1 cellular context compared by ENCODE assay signal in the genomic region with DNA sequence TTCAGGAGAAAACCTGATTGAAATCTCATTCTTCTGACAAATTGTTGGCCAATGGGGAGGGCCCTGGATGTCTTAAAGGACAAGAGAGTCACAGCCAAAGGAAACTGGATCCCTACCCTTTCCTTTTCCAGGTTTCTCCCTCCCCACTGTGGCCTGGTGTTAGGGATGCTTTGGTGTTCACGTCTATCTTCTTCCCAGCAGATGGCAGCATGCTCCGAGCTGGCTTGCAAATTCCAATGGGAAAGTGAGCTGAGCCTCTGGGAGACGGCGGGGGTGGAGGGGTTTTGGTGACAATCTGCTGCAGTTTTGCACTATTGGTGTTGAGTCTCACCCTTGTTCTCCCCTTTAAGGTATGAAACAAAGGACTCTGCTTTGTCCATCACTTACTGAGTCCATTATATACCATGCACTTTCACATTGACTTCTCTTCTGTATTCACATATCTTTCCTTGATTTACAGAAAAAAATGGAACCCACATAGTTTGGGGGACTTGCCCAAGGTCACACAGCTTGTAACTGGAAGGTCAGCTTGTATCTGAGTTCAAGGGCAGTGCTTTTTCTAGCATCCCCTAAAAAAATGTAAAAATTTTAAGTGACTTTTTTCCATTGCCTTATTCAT.
A peak's percentile ranks its signal among the peaks of the same experiment; 100 is the strongest.
TF ChIP-seq lines count a peak whose summit lies in the region.

No MANE protein-coding gene starts in this region.

TF ChIP-seq in HepG2, 621 proteins besides CTCF, POLR2A, EP300 and RAD21:
- TF ChIP-seq STAG1 (CRISPR knock-in tag; IDR thresholded peaks at IDR 0.05) (peak; percentile 63), SMC3 (IDR thresholded peaks at IDR 0.05; ENCODE audit: low read length) (peak; percentile 57; the same call in 1 of the 2 replicates), TEAD3 (CRISPR knock-in tag; optimal IDR thresholded peaks at IDR 0.05; ENCODE audit: borderline replicate concordance) (peak; percentile 18)
- TF ChIP-seq, protein P1, sequence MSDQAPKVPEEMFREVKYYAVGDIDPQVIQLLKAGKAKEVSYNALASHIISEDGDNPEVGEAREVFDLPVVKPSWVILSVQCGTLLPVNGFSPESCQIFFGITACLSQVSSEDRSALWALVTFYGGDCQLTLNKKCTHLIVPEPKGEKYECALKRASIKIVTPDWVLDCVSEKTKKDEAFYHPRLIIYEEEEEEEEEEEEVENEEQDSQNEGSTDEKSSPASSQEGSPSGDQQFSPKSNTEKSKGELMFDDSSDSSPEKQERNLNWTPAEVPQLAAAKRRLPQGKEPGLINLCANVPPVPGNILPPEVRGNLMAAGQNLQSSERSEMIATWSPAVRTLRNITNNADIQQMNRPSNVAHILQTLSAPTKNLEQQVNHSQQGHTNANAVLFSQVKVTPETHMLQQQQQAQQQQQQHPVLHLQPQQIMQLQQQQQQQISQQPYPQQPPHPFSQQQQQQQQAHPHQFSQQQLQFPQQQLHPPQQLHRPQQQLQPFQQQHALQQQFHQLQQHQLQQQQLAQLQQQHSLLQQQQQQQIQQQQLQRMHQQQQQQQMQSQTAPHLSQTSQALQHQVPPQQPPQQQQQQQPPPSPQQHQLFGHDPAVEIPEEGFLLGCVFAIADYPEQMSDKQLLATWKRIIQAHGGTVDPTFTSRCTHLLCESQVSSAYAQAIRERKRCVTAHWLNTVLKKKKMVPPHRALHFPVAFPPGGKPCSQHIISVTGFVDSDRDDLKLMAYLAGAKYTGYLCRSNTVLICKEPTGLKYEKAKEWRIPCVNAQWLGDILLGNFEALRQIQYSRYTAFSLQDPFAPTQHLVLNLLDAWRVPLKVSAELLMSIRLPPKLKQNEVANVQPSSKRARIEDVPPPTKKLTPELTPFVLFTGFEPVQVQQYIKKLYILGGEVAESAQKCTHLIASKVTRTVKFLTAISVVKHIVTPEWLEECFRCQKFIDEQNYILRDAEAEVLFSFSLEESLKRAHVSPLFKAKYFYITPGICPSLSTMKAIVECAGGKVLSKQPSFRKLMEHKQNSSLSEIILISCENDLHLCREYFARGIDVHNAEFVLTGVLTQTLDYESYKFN (CRISPR knock-in tag; conservative IDR thresholded peaks at IDR 0.05): no peak
- TF ChIP-seq, protein P2, sequence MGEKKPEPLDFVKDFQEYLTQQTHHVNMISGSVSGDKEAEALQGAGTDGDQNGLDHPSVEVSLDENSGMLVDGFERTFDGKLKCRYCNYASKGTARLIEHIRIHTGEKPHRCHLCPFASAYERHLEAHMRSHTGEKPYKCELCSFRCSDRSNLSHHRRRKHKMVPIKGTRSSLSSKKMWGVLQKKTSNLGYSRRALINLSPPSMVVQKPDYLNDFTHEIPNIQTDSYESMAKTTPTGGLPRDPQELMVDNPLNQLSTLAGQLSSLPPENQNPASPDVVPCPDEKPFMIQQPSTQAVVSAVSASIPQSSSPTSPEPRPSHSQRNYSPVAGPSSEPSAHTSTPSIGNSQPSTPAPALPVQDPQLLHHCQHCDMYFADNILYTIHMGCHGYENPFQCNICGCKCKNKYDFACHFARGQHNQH (CRISPR knock-in tag; IDR thresholded peaks at IDR 0.05): no peak
